19 cellular contexts compared by ENCODE assay signal in genomic region chr1:58710190-58710589, GRCh38.
"Had no signal": no experiment of that assay in that cellular context is flagged by ENCODE, and none has a peak within 500 bp of the region (broad histone marks: within the 10 kb centered on the region; RNA-seq: fewer than 3 reads in every experiment).

No MANE protein-coding gene starts in this region.

- H3K36me3 ChIP-seq: colonic mucosa, gastroesophageal sphincter, heart right ventricle, suprapubic skin, vagina, WERI-Rb-1 had no signal

- H3K4me1 ChIP-seq: colonic mucosa, gastroesophageal sphincter, parathyroid adenoma, vagina had no signal

- H3K4me2 ChIP-seq: smooth muscle cell had no signal

- H3K9me3 ChIP-seq: colonic mucosa, gastroesophageal sphincter, heart right ventricle, suprapubic skin, vagina had no signal

- H3K4me1 Mint-ChIP-seq: memory B cell; naive thymus-derived CD8-positive, alpha-beta T cell; stimulated activated naive CD8-positive, alpha-beta T cell treated with anti-CD3 and anti-CD28 coated beads, Interleukin-15, amount 100 ng/mL, for 72 hours had no signal

- H3K36me3 Mint-ChIP-seq: activated CD4-positive, alpha-beta memory T cell treated with anti-CD3 and anti-CD28 coated beads for 36 hours; activated naive CD8-positive, alpha-beta T cell; memory B cell; naive thymus-derived CD8-positive, alpha-beta T cell had no signal

- H3K27me3 ChIP-seq: colonic mucosa, gastroesophageal sphincter, heart right ventricle, suprapubic skin, vagina had no signal

- H3K27ac Mint-ChIP-seq: activated CD4-positive, alpha-beta memory T cell treated with anti-CD3 and anti-CD28 coated beads for 36 hours; activated naive CD8-positive, alpha-beta T cell; activated T-helper 1 cell treated with anti-CD3 and anti-CD28 coated beads, Interleukin-12 subunit alpha, Interleukin-12 subunit beta, Interleukin-2, Interleukin-4 antibody, amounts not matched to agents 30 ng/mL and 10 ng/mL and 1 ng/mL, durations not matched to agents 14 hours and 24 hours and 36 hours; memory B cell; naive thymus-derived CD8-positive, alpha-beta T cell; stimulated activated naive CD8-positive, alpha-beta T cell treated with anti-CD3 and anti-CD28 coated beads, Interleukin-15, amount 100 ng/mL, for 72 hours had no signal

- H3K27ac ChIP-seq: colonic mucosa, gastroesophageal sphincter, heart right ventricle, parathyroid adenoma, suprapubic skin, vagina, WERI-Rb-1 had no signal

- ATAC-seq: esophagus mucosa; gastroesophageal sphincter; heart right ventricle; left ventricle myocardium superior; naive thymus-derived CD8-positive, alpha-beta T cell; sciatic nerve; stimulated activated naive CD8-positive, alpha-beta T cell treated with anti-CD3 and anti-CD28 coated beads, Interleukin-15, amount 100 ng/mL, for 72 hours had no signal

- H3K4me3 Mint-ChIP-seq: activated CD4-positive, alpha-beta memory T cell treated with anti-CD3 and anti-CD28 coated beads for 36 hours; activated naive CD8-positive, alpha-beta T cell; activated T-helper 1 cell treated with anti-CD3 and anti-CD28 coated beads, Interleukin-12 subunit alpha, Interleukin-12 subunit beta, Interleukin-2, Interleukin-4 antibody, amounts not matched to agents 30 ng/mL and 10 ng/mL and 1 ng/mL, durations not matched to agents 14 hours and 24 hours and 36 hours; memory B cell; naive thymus-derived CD8-positive, alpha-beta T cell; stimulated activated naive CD8-positive, alpha-beta T cell treated with anti-CD3 and anti-CD28 coated beads, Interleukin-15, amount 100 ng/mL, for 72 hours had no signal

- H3K9ac ChIP-seq: parathyroid adenoma had no signal

- H3K27me3 Mint-ChIP-seq: activated CD4-positive, alpha-beta memory T cell treated with anti-CD3 and anti-CD28 coated beads for 36 hours; activated naive CD8-positive, alpha-beta T cell; memory B cell; naive thymus-derived CD8-positive, alpha-beta T cell; stimulated activated naive CD8-positive, alpha-beta T cell treated with anti-CD3 and anti-CD28 coated beads, Interleukin-15, amount 100 ng/mL, for 72 hours had no signal

- H3K79me2 ChIP-seq: parathyroid adenoma had no signal

- DNase-seq: activated CD4-positive, alpha-beta memory T cell treated with anti-CD3 and anti-CD28 coated beads for 36 hours; activated T-cell treated with anti-CD3 and anti-CD28 coated beads for 4 hours; colonic mucosa; heart right ventricle; left ventricle myocardium superior; naive thymus-derived CD8-positive, alpha-beta T cell; stimulated activated CD4-positive, alpha-beta T cell treated with anti-CD3 and anti-CD28 coated beads, Interleukin-4, amount 100 ng/mL, for 1 hour; stimulated activated naive CD8-positive, alpha-beta T cell treated with anti-CD3 and anti-CD28 coated beads, Interleukin-15, amount 100 ng/mL, for 72 hours; WERI-Rb-1 had no signal

- H2AFZ ChIP-seq: parathyroid adenoma had no signal

- H3K4me3 ChIP-seq: colonic mucosa, gastroesophageal sphincter, heart right ventricle, smooth muscle cell, suprapubic skin, vagina had no signal

- H3K9me3 Mint-ChIP-seq: activated CD4-positive, alpha-beta memory T cell treated with anti-CD3 and anti-CD28 coated beads for 36 hours; activated T-helper 1 cell treated with anti-CD3 and anti-CD28 coated beads, Interleukin-12 subunit alpha, Interleukin-12 subunit beta, Interleukin-2, Interleukin-4 antibody, amounts not matched to agents 30 ng/mL and 10 ng/mL and 1 ng/mL, durations not matched to agents 14 hours and 24 hours and 36 hours; memory B cell; naive thymus-derived CD8-positive, alpha-beta T cell; stimulated activated naive CD8-positive, alpha-beta T cell treated with anti-CD3 and anti-CD28 coated beads, Interleukin-15, amount 100 ng/mL, for 72 hours had no signal
